1 cellular context compared by ENCODE assay signal in genomic region chr2:61764035-61764800, GRCh38.
TF ChIP-seq lines count a peak whose summit lies in the region.

No MANE protein-coding gene starts in this region.

TF ChIP-seq in WTC11, 78 proteins besides CTCF, POLR2A, EP300 and RAD21 (continued from another document):
- TF ChIP-seq GRHL2 (CRISPR knock-in tag; IDR thresholded peaks at IDR 0.05; ENCODE audit: insufficient replicate concordance, severe bottlenecking): no peak
